In the genomic region with DNA sequence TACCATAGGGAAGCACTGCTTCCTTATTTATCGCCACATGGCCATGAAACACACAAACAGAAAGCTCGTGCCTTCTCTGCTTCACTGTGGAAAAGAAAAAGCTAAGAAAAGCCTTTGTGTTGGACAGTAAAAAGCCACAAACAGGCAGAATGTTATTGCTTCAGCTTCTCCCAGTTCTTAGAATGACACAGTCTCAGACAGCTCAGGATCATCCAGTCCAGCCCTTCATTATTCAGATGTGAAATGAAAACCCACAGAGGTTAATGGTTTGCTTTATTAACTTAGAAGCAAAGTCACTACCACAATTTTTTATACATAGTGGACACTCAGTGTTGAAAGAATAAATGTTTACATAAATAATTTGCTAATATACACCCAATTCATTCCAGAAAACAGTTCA, we compare ENCODE assay signal across 17 cellular contexts.
DNase-seq lines count a peak whose midpoint lies in the region; ATAC-seq and TF ChIP-seq lines count a peak whose summit lies in the region.
"Had no signal": no experiment of that assay in that cellular context is flagged by ENCODE, and none has a peak within 500 bp of the region (broad histone marks: within the 10 kb centered on the region; RNA-seq: fewer than 3 reads in every experiment).

No MANE protein-coding gene starts in this region.

- intact Hi-C loops in upper lobe of right lung (cut with DNase I) = no loop called here

- no peaks in the 10 kb centered on the region for H3K36me3 Mint-ChIP-seq in natural killer cell treated with Interleukin-12 subunit alpha and Interleukin-12 subunit beta and Interleukin-15 and Interleukin-18, amount 100 ng/mL, for 72 hours
- H3K36me3 Mint-ChIP-seq in T-helper 2 cell treated with Interferon-gamma antibody and Interleukin-4, amounts not matched to agents 5 μg/mL and 100 μg/mL, for 36 hours (ENCODE audit: low read depth) = no peaks in the 10 kb centered on the region
- H3K36me3 Mint-ChIP-seq: brain; CD4-positive, alpha-beta memory T cell; naive thymus-derived CD4-positive, alpha-beta T cell had no signal

- DNase-seq in medulla oblongata (ENCODE audit: extremely low spot score) (peak; percentile 42), upper lobe of right lung (no peak)
- no peak for DNase-seq in natural killer cell treated with Interleukin-12 subunit alpha and Interleukin-12 subunit beta and Interleukin-15 and Interleukin-18, amount 100 ng/mL, for 72 hours (ENCODE audit: low spot score)
- no peak for DNase-seq in T-helper 2 cell treated with Interferon-gamma antibody and Interleukin-4, amounts not matched to agents 5 μg/mL and 100 μg/mL, for 36 hours (ENCODE audit: low spot score)
- DNase-seq: CD4-positive, alpha-beta memory T cell; endodermal cell; glutamatergic neuron; left cardiac atrium; naive thymus-derived CD4-positive, alpha-beta T cell; NCI-H2107 had no signal

- H3K36me3 ChIP-seq in upper lobe of right lung = no peaks in the 10 kb centered on the region
- H3K36me3 ChIP-seq: suprapubic skin had no signal

- peaks cover 7 to 12% of the 10 kb centered on the region in 2 donors for H3K27me3 Mint-ChIP-seq in natural killer cell treated with Interleukin-12 subunit alpha and Interleukin-12 subunit beta and Interleukin-15 and Interleukin-18, amount 100 ng/mL, for 72 hours
- H3K27me3 Mint-ChIP-seq in T-helper 2 cell treated with Interferon-gamma antibody and Interleukin-4, amounts not matched to agents 5 μg/mL and 100 μg/mL, for 36 hours (ENCODE audit: low read depth) = no peaks in the 10 kb centered on the region

- no peak overlapping the region for H3K27ac ChIP-seq in upper lobe of right lung
- H3K27ac ChIP-seq: KMS-11, suprapubic skin had no signal

- no peak overlapping the region for H3K27ac Mint-ChIP-seq in natural killer cell treated with Interleukin-12 subunit alpha and Interleukin-12 subunit beta and Interleukin-15 and Interleukin-18, amount 100 ng/mL, for 72 hours
- H3K27ac Mint-ChIP-seq in T-helper 2 cell treated with Interferon-gamma antibody and Interleukin-4, amounts not matched to agents 5 μg/mL and 100 μg/mL, for 36 hours = no peak overlapping the region
- H3K27ac Mint-ChIP-seq: activated T-helper 17 cell treated with anti-CD3 and anti-CD28 coated beads, Interleukin-2, amount 50 U/mL, for 72 hours; CD4-positive, alpha-beta memory T cell; endodermal cell; naive thymus-derived CD4-positive, alpha-beta T cell had no signal

- ATAC-seq in GM19395 (IDR thresholded peaks at IDR 0.05; ENCODE audit: unreplicated experiment) (peak; percentile 69), HG02642 (IDR thresholded peaks at IDR 0.05; ENCODE audit: poor library complexity, unreplicated experiment) (peak; percentile 45), HG03558 (IDR thresholded peaks at IDR 0.05; ENCODE audit: extremely low read depth, unreplicated experiment) (peak; percentile 73), upper lobe of right lung (no peak)
- ATAC-seq in natural killer cell treated with Interleukin-12 subunit alpha and Interleukin-12 subunit beta and Interleukin-15 and Interleukin-18, amount 100 ng/mL, for 72 hours = no peak
- ATAC-seq: activated T-helper 17 cell treated with anti-CD3 and anti-CD28 coated beads, Interleukin-2, amount 50 U/mL, for 72 hours; left cardiac atrium; naive thymus-derived CD4-positive, alpha-beta T cell had no signal

- H3K9me3 Mint-ChIP-seq in natural killer cell treated with Interleukin-12 subunit alpha and Interleukin-12 subunit beta and Interleukin-15 and Interleukin-18, amount 100 ng/mL, for 72 hours = no peaks in the 10 kb centered on the region
- no peaks in the 10 kb centered on the region for H3K9me3 Mint-ChIP-seq in T-helper 2 cell treated with Interferon-gamma antibody and Interleukin-4, amounts not matched to agents 5 μg/mL and 100 μg/mL, for 36 hours
- H3K9me3 Mint-ChIP-seq: activated T-helper 17 cell treated with anti-CD3 and anti-CD28 coated beads, Interleukin-2, amount 50 U/mL, for 72 hours; endodermal cell had no signal

- no peak overlapping the region for H3K4me3 ChIP-seq in upper lobe of right lung
- H3K4me3 ChIP-seq: suprapubic skin had no signal

- no peak for TF ChIP-seq CTCF in upper lobe of right lung (IDR thresholded peaks at IDR 0.05)

- H3K4me3 Mint-ChIP-seq in natural killer cell treated with Interleukin-12 subunit alpha and Interleukin-12 subunit beta and Interleukin-15 and Interleukin-18, amount 100 ng/mL, for 72 hours = no peak overlapping the region
- H3K4me3 Mint-ChIP-seq in T-helper 2 cell treated with Interferon-gamma antibody and Interleukin-4, amounts not matched to agents 5 μg/mL and 100 μg/mL, for 36 hours = no peak overlapping the region
- H3K4me3 Mint-ChIP-seq: activated T-helper 17 cell treated with anti-CD3 and anti-CD28 coated beads, Interleukin-2, amount 50 U/mL, for 72 hours; brain; CD4-positive, alpha-beta memory T cell; endodermal cell; naive thymus-derived CD4-positive, alpha-beta T cell had no signal

- no peaks in the 10 kb centered on the region for H3K4me1 ChIP-seq in upper lobe of right lung
- H3K4me1 ChIP-seq: suprapubic skin had no signal

- no peaks in the 10 kb centered on the region for H3K9me3 ChIP-seq in upper lobe of right lung
- H3K9me3 ChIP-seq: suprapubic skin had no signal

- no peaks in the 10 kb centered on the region for H3K4me1 Mint-ChIP-seq in natural killer cell treated with Interleukin-12 subunit alpha and Interleukin-12 subunit beta and Interleukin-15 and Interleukin-18, amount 100 ng/mL, for 72 hours (ENCODE audit: low read depth in 2 of 2)
- H3K4me1 Mint-ChIP-seq in T-helper 2 cell treated with Interferon-gamma antibody and Interleukin-4, amounts not matched to agents 5 μg/mL and 100 μg/mL, for 36 hours (ENCODE audit: low read depth) = no peaks in the 10 kb centered on the region
- H3K4me1 Mint-ChIP-seq: activated T-helper 17 cell treated with anti-CD3 and anti-CD28 coated beads, Interleukin-2, amount 50 U/mL, for 72 hours; CD4-positive, alpha-beta memory T cell had no signal

- H3K27me3 ChIP-seq in upper lobe of right lung = no peaks in the 10 kb centered on the region
- H3K27me3 ChIP-seq: suprapubic skin had no signal

Comparison
In these comparisons a context has a peak if more than half of its experiments do, and no peak if none do; other contexts are left out.
1. ATAC-seq: peak in GM19395 (single experiment), HG02642 (single experiment) and HG03558 (single experiment); none in natural killer cell treated with Interleukin-12 subunit alpha and Interleukin-12 subunit beta and Interleukin-15 and Interleukin-18, amount 100 ng/mL, for 72 hours (0 of 2) and upper lobe of right lung (single experiment).